8 cellular contexts compared by ENCODE assay signal in genomic region chr1:65254320-65255087, GRCh38. TPM values are rescaled to one million over a fixed set of nuclear protein-coding genes. Genes with fewer than 3 reads are reported as not detected.
DNase-seq lines count a peak whose midpoint lies in the region; ATAC-seq, FAIRE-seq and TF ChIP-seq lines count a peak whose summit lies in the region.

No MANE protein-coding gene starts in this region.

- H3K9me3 Mint-ChIP-seq in T-helper 1 cell treated with Interleukin-12 subunit alpha and Interleukin-12 subunit beta and Interleukin-4 antibody, amounts not matched to agents 30 μg/mL and 1 μg/mL, for 36 hours: no peaks in the 10 kb centered on the region

- H3K4me3 ChIP-seq in retinal pigment epithelial cell (ENCODE audit: low read length): peak overlapping the region; percentile 76

- peaks cover 7% of the 10 kb centered on the region for H3K36me3 Mint-ChIP-seq in T-helper 1 cell treated with Interleukin-12 subunit alpha and Interleukin-12 subunit beta and Interleukin-4 antibody, amounts not matched to agents 30 μg/mL and 1 μg/mL, for 36 hours (ENCODE audit: low read depth)

- H3K27ac Mint-ChIP-seq in T-helper 1 cell treated with Interleukin-12 subunit alpha and Interleukin-12 subunit beta and Interleukin-4 antibody, amounts not matched to agents 30 μg/mL and 1 μg/mL, for 36 hours: peak overlapping the region; percentile 84

- TF ChIP-seq POLR2A in GM12892 (IDR thresholded peaks at IDR 0.05; ENCODE audit: low read depth, low read length): peak; percentile 39; the same call in 1 of the 2 replicates

- ATAC-seq in HG02623 (IDR thresholded peaks at IDR 0.05; ENCODE audit: unreplicated experiment): peak; percentile 96

- no peak for TF ChIP-seq CTCF in retinal pigment epithelial cell (conservative IDR thresholded peaks at IDR 0.05; ENCODE audit: low read depth, low read length)

- peaks cover 22% of the 10 kb centered on the region for H3K27me3 Mint-ChIP-seq in T-helper 1 cell treated with Interleukin-12 subunit alpha and Interleukin-12 subunit beta and Interleukin-4 antibody, amounts not matched to agents 30 μg/mL and 1 μg/mL, for 36 hours (ENCODE audit: low read depth)

- peak; percentile 88 for DNase-seq in GM12892 (ENCODE audit: insufficient read length)
- peak; percentile 71 for DNase-seq in NCI-H1092 treated with DMSO at 0.1 percent for 48 hours (lab: John Stamatoyannopoulos, UW)
- DNase-seq in amniotic stem cell (lab: John Stamatoyannopoulos, UW): peak; percentile 69
- peak; percentile 72 for DNase-seq in hepatic stellate cell (ENCODE audit: low spot score)
- DNase-seq in retinal pigment epithelial cell (ENCODE audit: low read depth): no peak
- DNase-seq in cortex of kidney (lab: John Stamatoyannopoulos, UW): no peak

- H3K4me1 Mint-ChIP-seq in T-helper 1 cell treated with Interleukin-12 subunit alpha and Interleukin-12 subunit beta and Interleukin-4 antibody, amounts not matched to agents 30 μg/mL and 1 μg/mL, for 36 hours (ENCODE audit: low read depth): peaks cover 19% of the 10 kb centered on the region

- peak overlapping the region; percentile 96 for H3K4me3 Mint-ChIP-seq in T-helper 1 cell treated with Interleukin-12 subunit alpha and Interleukin-12 subunit beta and Interleukin-4 antibody, amounts not matched to agents 30 μg/mL and 1 μg/mL, for 36 hours

- FAIRE-seq in GM12892 (lab: Jason Lieb, UNC): peak; percentile 88

RNA-seq across cellular contexts. Expression of gene DNAJC6, which starts 54.8 kb away (rescaled TPM):
- 0.47 TPM for polyA plus RNA-seq in GM12892 (2012; ENCODE audit: missing spikeins)

Comparison
In these comparisons a context has a peak if more than half of its experiments do, and no peak if none do; other contexts are left out.
1. DNase-seq: peak in GM12892 (single experiment), NCI-H1092 treated with DMSO at 0.1 percent for 48 hours (single experiment), amniotic stem cell (single experiment) and hepatic stellate cell (single experiment); none in retinal pigment epithelial cell (single experiment) and cortex of kidney (single experiment).